Comparison of ENCODE assay signal across 1 cellular context in the genomic region with DNA sequence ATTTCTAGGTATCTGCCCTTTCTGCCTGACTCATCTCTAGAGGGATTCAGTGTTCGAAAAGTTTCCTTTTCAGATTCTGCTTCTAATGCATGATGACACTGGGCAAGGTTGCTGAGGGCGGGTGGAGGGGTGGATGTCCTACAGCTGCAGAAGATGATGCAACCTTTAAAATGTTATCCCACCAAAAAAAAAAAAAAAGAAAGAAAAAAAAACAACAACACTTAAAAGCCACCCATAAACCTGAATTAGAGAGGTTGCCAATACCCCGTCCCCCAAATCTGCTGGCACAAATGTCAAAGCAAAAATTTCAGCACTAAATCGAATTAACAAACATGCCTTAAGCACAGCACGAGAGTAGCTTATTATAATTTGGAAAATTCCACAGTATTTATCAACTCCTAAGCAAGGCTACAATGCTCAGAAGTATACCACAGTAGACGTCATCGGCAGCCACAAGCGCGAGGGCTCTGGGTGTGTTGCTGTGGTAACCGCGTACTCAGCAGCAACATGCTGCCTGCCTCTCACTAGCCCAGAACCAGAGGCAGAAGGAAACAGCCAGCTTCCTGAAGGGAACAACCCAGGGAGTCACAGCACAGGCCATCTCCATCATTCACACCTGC.
TF ChIP-seq lines count a peak whose summit lies in the region.

No MANE protein-coding gene starts in this region.

TF ChIP-seq in IMR-90, 13 proteins besides CTCF, POLR2A, EP300 and RAD21 (continued from another document):
- TF ChIP-seq ELK1 (IDR thresholded peaks at IDR 0.05; ENCODE audit: borderline replicate concordance, low read depth, low read length): no peak
- no peak for TF ChIP-seq CHD1 (IDR thresholded peaks at IDR 0.05; ENCODE audit: low read depth, low read length)
- TF ChIP-seq, protein P1, sequence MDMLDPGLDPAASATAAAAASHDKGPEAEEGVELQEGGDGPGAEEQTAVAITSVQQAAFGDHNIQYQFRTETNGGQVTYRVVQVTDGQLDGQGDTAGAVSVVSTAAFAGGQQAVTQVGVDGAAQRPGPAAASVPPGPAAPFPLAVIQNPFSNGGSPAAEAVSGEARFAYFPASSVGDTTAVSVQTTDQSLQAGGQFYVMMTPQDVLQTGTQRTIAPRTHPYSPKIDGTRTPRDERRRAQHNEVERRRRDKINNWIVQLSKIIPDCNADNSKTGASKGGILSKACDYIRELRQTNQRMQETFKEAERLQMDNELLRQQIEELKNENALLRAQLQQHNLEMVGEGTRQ (IDR thresholded peaks at IDR 0.05; ENCODE audit: low read depth, low read length): no peak
- TF ChIP-seq BHLHE40 (IDR thresholded peaks at IDR 0.05; ENCODE audit: low read depth, low read length): peak; percentile 75
